In genomic region chr1:158181577-158181922, GRCh38 we compare ENCODE assay signal across 8 cellular contexts. TPM values are rescaled to one million over a fixed set of nuclear protein-coding genes. Genes with fewer than 3 reads are reported as not detected.
DNase-seq lines count a peak whose midpoint lies in the region; ATAC-seq and TF ChIP-seq lines count a peak whose summit lies in the region.

No MANE protein-coding gene starts in this region.

- TF ChIP-seq CTCF in brain microvascular endothelial cell (IDR thresholded peaks at IDR 0.05; ENCODE audit: low read depth, low read length, missing control alignments) (no peak), thoracic aorta (IDR thresholded peaks at IDR 0.05) (no peak)

- no peak for ATAC-seq in thoracic aorta (ENCODE audit: insufficient number of reproducible peaks, low FRiP score, low read depth)

- H2AK5ac ChIP-seq in mesendoderm (ENCODE audit: low read length) = peak overlapping the region; percentile 14

- no peak for DNase-seq in activated T-cell treated with anti-CD3 and anti-CD28 coated beads, Interleukin-2, amount 50 U/mL, for 24 hours
- DNase-seq in activated T-cell treated with anti-CD3 and anti-CD28 coated beads for 4 hours (no peak), brain microvascular endothelial cell (no peak), mesendoderm (no peak), thoracic aorta (ENCODE audit: low spot score) (no peak), cerebellum (ENCODE audit: low spot score) (no peak), mucosa of gallbladder (ENCODE audit: low spot score) (no peak)
- no peak for DNase-seq in central memory CD4-positive, alpha-beta T cell

- H3K27me3 ChIP-seq in brain microvascular endothelial cell (replicated peaks) = peaks cover 10% of the 10 kb centered on the region
- no peaks in the 10 kb centered on the region for H3K27me3 ChIP-seq in mesendoderm (ENCODE audit: insufficient read depth, low read length, poor library complexity)
- no peaks in the 10 kb centered on the region for H3K27me3 ChIP-seq in thoracic aorta (replicated peaks; ENCODE audit: insufficient read depth)

- peak overlapping the region; percentile 47 for H3K4me3 ChIP-seq in brain microvascular endothelial cell (ENCODE audit: low read depth, low read length)
- peak overlapping the region; percentile 61 for H3K4me3 ChIP-seq in mesendoderm (ENCODE audit: low read length)
- peak overlapping the region; percentile 73 for H3K4me3 ChIP-seq in thoracic aorta

- H3K9me3 ChIP-seq in thoracic aorta = no peaks in the 10 kb centered on the region

- peak overlapping the region; percentile 77 for H3K4me3 Mint-ChIP-seq in activated T-cell treated with anti-CD3 and anti-CD28 coated beads, Interleukin-2, amount 50 U/mL, for 24 hours

- peak overlapping the region; percentile 90 for H3K9ac ChIP-seq in mesendoderm (ENCODE audit: low read length)

- no CpG with 5 or more reads among the region's 13 CpGs for WGBS in mesendoderm (ENCODE audit: extremely low coverage, insufficient coverage, low lambda C conversion rate)

- no peak overlapping the region for H2BK120ac ChIP-seq in mesendoderm (ENCODE audit: low read depth, low read length)

- no peak overlapping the region for H3K18ac ChIP-seq in mesendoderm (ENCODE audit: low read length)

- H4K5ac ChIP-seq in mesendoderm (ENCODE audit: low read length) = no peak overlapping the region

- in situ Hi-C loops in brain microvascular endothelial cell (cut with HindIII; ENCODE audit: low pct_ligation_motif_present, low sequenced_read_pairs) = no loop called here

- H3K4me2 ChIP-seq in mesendoderm (ENCODE audit: low read length) = peak overlapping the region; percentile 57

- no peaks in the 10 kb centered on the region for H3K9me3 Mint-ChIP-seq in activated T-cell treated with anti-CD3 and anti-CD28 coated beads, Interleukin-2, amount 50 U/mL, for 24 hours

- H2BK15ac ChIP-seq in mesendoderm (replicated peaks; ENCODE audit: low read depth) = no peak overlapping the region

- peaks cover 16% of the 10 kb centered on the region for H3K4me1 Mint-ChIP-seq in activated T-cell treated with anti-CD3 and anti-CD28 coated beads, Interleukin-2, amount 50 U/mL, for 24 hours (ENCODE audit: low read depth)

- no peak overlapping the region for H4K8ac ChIP-seq in mesendoderm (ENCODE audit: low read depth, low read length)

- no peaks in the 10 kb centered on the region for H3K79me1 ChIP-seq in mesendoderm (ENCODE audit: low read length)

- H3K36me3 ChIP-seq in brain microvascular endothelial cell (replicated peaks) (no peaks in the 10 kb centered on the region), mesendoderm (ENCODE audit: control insufficient read depth, insufficient read depth, low read length) (no peaks in the 10 kb centered on the region), thoracic aorta (no peaks in the 10 kb centered on the region)

- H3K56ac ChIP-seq in mesendoderm (ENCODE audit: low read length) = peak overlapping the region; percentile 80

- no peak overlapping the region for H3K27ac Mint-ChIP-seq in activated T-cell treated with anti-CD3 and anti-CD28 coated beads, Interleukin-2, amount 50 U/mL, for 24 hours

- H3K27me3 Mint-ChIP-seq in activated T-cell treated with anti-CD3 and anti-CD28 coated beads, Interleukin-2, amount 50 U/mL, for 24 hours = peaks cover 82% of the 10 kb centered on the region

- no peak overlapping the region for H3K23ac ChIP-seq in mesendoderm (ENCODE audit: low read length)

- H3K4ac ChIP-seq in mesendoderm (ENCODE audit: low read depth, low read length) = peak overlapping the region; percentile 28

- H3K4me1 ChIP-seq in mesendoderm (ENCODE audit: control insufficient read depth, low read depth, low read length) = peaks cover 8% of the 10 kb centered on the region
- peaks cover 0 to 21% of the 10 kb centered on the region in 2 donors for H3K4me1 ChIP-seq in thoracic aorta (ENCODE audit: control insufficient read depth in 1 of 2, low read depth in 2 of 2)

- H3K79me2 ChIP-seq in mesendoderm (ENCODE audit: control insufficient read depth, insufficient read depth, low read length) = no peaks in the 10 kb centered on the region

- no peaks in the 10 kb centered on the region for H3K36me3 Mint-ChIP-seq in activated T-cell treated with anti-CD3 and anti-CD28 coated beads, Interleukin-2, amount 50 U/mL, for 24 hours (ENCODE audit: low read depth)

- H3K27ac ChIP-seq in brain microvascular endothelial cell (no peak overlapping the region), mesendoderm (ENCODE audit: low read depth, low read length) (no peak overlapping the region), thoracic aorta (no peak overlapping the region)

- no peak overlapping the region for H2BK5ac ChIP-seq in mesendoderm (ENCODE audit: low read length)

RNA-seq across cellular contexts. Expression of gene CD1D, which starts 0.9 kb away (rescaled TPM):
- 8.9 TPM for polyA plus RNA-seq in mesendoderm (2013, experiment 1 of 2)
- 8.1 TPM for polyA plus RNA-seq in mesendoderm (2013, experiment 2 of 2)
- total RNA-seq in thoracic aorta (1 to 10 TPM; 1.9 to 2.4 TPM), cerebellum (0.09 TPM), mucosa of gallbladder (7.2 TPM)
